1 cellular context compared by ENCODE assay signal in genomic region chr16:78098544-78099371, GRCh38.
TF ChIP-seq lines count a peak whose summit lies in the region.

No MANE protein-coding gene starts in this region.

TF ChIP-seq in SK-N-SH, 30 proteins besides CTCF, POLR2A, EP300 and RAD21 (continued from another document):
- TF ChIP-seq REST (IDR thresholded peaks at IDR 0.05; ENCODE audit: low read depth, low read length), result no peak
- TF ChIP-seq GABPA (IDR thresholded peaks at IDR 0.05; ENCODE audit: low read depth), result no peak
- no peak for TF ChIP-seq USF1 (IDR thresholded peaks at IDR 0.05; ENCODE audit: borderline replicate concordance, low read depth)
- no peak for TF ChIP-seq TAF1 (IDR thresholded peaks at IDR 0.05; ENCODE audit: borderline replicate concordance, low read depth, low read length)
- no peak for TF ChIP-seq NFIC (IDR thresholded peaks at IDR 0.05; ENCODE audit: borderline replicate concordance)
- TF ChIP-seq TCF12 (IDR thresholded peaks at IDR 0.05), result no peak
- no peak for TF ChIP-seq NRF1 (IDR thresholded peaks at IDR 0.05; ENCODE audit: low read depth, low read length)
- TF ChIP-seq IRF3 (IDR thresholded peaks at IDR 0.05; ENCODE audit: low read depth, low read length), result no peak
- TF ChIP-seq USF2 (IDR thresholded peaks at IDR 0.05; ENCODE audit: borderline replicate concordance, low read depth, low read length), result no peak
- no peak for TF ChIP-seq SMC3 (IDR thresholded peaks at IDR 0.05; ENCODE audit: low read depth, low read length)
- no peak for TF ChIP-seq PBX3 (IDR thresholded peaks at IDR 0.05)
- TF ChIP-seq RFX5 (IDR thresholded peaks at IDR 0.05; ENCODE audit: low read length), result no peak
- no peak for TF ChIP-seq FOSL2 (IDR thresholded peaks at IDR 0.05; ENCODE audit: borderline replicate concordance, low read depth)
- no peak for TF ChIP-seq SIN3A (IDR thresholded peaks at IDR 0.05; ENCODE audit: borderline replicate concordance, low read depth, low read length)
- no peak for TF ChIP-seq JUND (IDR thresholded peaks at IDR 0.05)
